In the genomic region with DNA sequence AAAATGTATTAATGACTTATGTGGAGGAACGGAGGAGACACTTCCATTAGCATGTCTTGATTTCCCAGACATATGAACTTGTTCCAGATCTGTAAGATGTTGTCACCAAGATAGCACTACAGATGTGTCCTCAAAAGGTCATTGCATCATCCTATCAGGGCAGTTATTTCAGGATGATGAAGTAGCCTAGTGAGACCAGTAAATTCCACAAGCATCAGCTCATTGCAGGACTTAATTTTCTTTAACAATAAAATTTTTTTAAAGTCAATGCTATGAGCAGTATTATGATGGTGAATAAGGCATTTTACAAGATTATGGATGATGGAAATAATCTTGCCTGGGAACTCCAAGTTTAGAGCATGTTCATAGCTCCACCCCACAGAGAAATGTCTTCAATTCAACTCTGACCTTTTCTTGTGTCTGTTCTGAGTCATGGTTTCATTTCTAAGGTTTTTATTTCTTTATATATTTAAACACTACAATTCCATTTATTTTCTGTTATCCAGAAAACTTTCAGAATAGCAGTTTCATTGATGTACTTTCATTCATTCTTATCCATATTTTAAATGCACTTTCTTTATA, we compare ENCODE assay signal across 30 cellular contexts.
DNase-seq lines count a peak whose midpoint lies in the region; ATAC-seq, FAIRE-seq and TF ChIP-seq lines count a peak whose summit lies in the region.
"Had no signal": no experiment of that assay in that cellular context is flagged by ENCODE, and none has a peak within 500 bp of the region (broad histone marks: within the 10 kb centered on the region; RNA-seq: fewer than 3 reads in every experiment).

No MANE protein-coding gene starts in this region.

- H3K4me1 ChIP-seq in GM23248 (ENCODE audit: insufficient read depth) (peaks cover 4% of the 10 kb centered on the region), K562 (replicated peaks in 1 of 2; ENCODE audit: control insufficient read depth in 2 of 2, insufficient read depth in 2 of 2, low read length in 2 of 2) (no peaks in the 10 kb centered on the region), skeletal muscle satellite cell (ENCODE audit: control insufficient read depth, insufficient read depth, low read length) (peaks cover 12% of the 10 kb centered on the region), Karpas-422 (ENCODE audit: low read length) (peaks cover 9% of the 10 kb centered on the region)
- H3K4me1 ChIP-seq: sigmoid colon had no signal

- no peak for TF ChIP-seq RAD21 in K562 (CRISPR knock-in tag; conservative IDR thresholded peaks at IDR 0.05 in 1 of 2, IDR thresholded peaks at IDR 0.05 in 1 of 2)

- in situ Hi-C loops in GM23248 (cut with MboI): no loop called here
- in situ Hi-C loops in K562 (cut with MboI): no loop called here

- H3K9me3 ChIP-seq in GM23248 (ENCODE audit: low read depth) (no peaks in the 10 kb centered on the region), K562 (replicated peaks; ENCODE audit: control insufficient read depth, insufficient read depth, low read depth, low read length) (no peaks in the 10 kb centered on the region), skeletal muscle satellite cell (replicated peaks; ENCODE audit: low read length) (no peaks in the 10 kb centered on the region), Karpas-422 (ENCODE audit: low read length) (peaks cover 4% of the 10 kb centered on the region; the same call in 1 of the 2 replicates)
- H3K9me3 ChIP-seq: mucosa of descending colon had no signal

- H3K4me3 ChIP-seq in GM23248 (no peak overlapping the region), K562 (no peak overlapping the region), foreskin fibroblast (ENCODE audit: low read depth in 1 of 2, low read length in 2 of 2) (no peak overlapping the region), skeletal muscle satellite cell (ENCODE audit: low read length) (no peak overlapping the region), Karpas-422 (ENCODE audit: low read length) (no peak overlapping the region)
- H3K4me3 ChIP-seq: mucosa of descending colon, sigmoid colon had no signal

- WGBS in GM23248 (ENCODE audit: low coverage in 1 of 2, low lambda C conversion rate in 2 of 2, missing lambda C conversion rate in 2 of 2), 2 experiments: 77 to 78% methylated on average over 1 of the region's 1 CpG
- 29% methylated on average over 1 of the region's 1 CpG for WGBS in K562 (ENCODE audit: insufficient coverage, low coverage, missing lambda C conversion rate)

- intact Hi-C loops in K562 (cut with micrococcal nuclease): no loop called here

- DNase-seq in GM23248 (peak; percentile 50), K562 (ENCODE audit: extremely low read depth in 1 of 4, low spot score in 3 of 4) (no peak), foreskin fibroblast (peak; percentile 14 to 78), DMS79 (lab: John Stamatoyannopoulos, UW) (no peak), Karpas-422 (no peak)
- DNase-seq: activated CD4-positive, alpha-beta T cell treated with anti-CD3 and anti-CD28 coated beads, Interleukin-2, amount 50 U/mL, for 1 hour; activated CD8-positive, alpha-beta memory T cell treated with anti-CD3 and anti-CD28 coated beads, Interleukin-2, amount 10 ng/mL, durations not matched to agents 7 days and 5 days; activated naive CD4-positive, alpha-beta T cell treated with anti-CD3 and anti-CD28 coated beads, Interleukin-2, amount 10 ng/mL, durations not matched to agents 7 days and 5 days; activated T-cell treated with anti-CD3 and anti-CD28 coated beads, Interleukin-2, amount 50 U/mL, for 72 hours; AML-193; anterior cingulate cortex; CD8-positive, alpha-beta T cell; H9; islet precursor cell; mucosa of descending colon; NCI-H1105 treated with DMSO at 0.1 percent for 48 hours; NCI-H2081 treated with DMSO at 0.1 percent for 48 hours; NCI-H345; NCI-H82; sigmoid colon; T-helper 9 cell had no signal

- no peak overlapping the region for H3K9ac ChIP-seq in GM23248
- H3K9ac ChIP-seq in K562 (ENCODE audit: insufficient read depth in 1 of 2, low read depth in 2 of 2, low read length in 2 of 2): no peak overlapping the region
- peak overlapping the region; percentile 48 for H3K9ac ChIP-seq in skeletal muscle satellite cell (ENCODE audit: low read depth, low read length)
- H3K9ac ChIP-seq in Karpas-422 (ENCODE audit: low read length): no peak overlapping the region

- POLR2A ChIA-PET in K562 (lab: Yijun Ruan, JAX): interaction anchor here (1.0 kb wide), 1 partner anchor 10 kb away, joined by 3 read pairs; no protein-coding TSS in a partner anchor

- H3K4me3 Mint-ChIP-seq in activated T-helper 17 cell treated with anti-CD3 and anti-CD28 coated beads, Interleukin-2, amount 50 U/mL, for 72 hours: no peak overlapping the region
- H3K4me3 Mint-ChIP-seq: activated CD8-positive, alpha-beta memory T cell treated with anti-CD3 and anti-CD28 coated beads, Interleukin-2, amount 10 ng/mL, durations not matched to agents 7 days and 5 days; activated naive CD4-positive, alpha-beta T cell treated with anti-CD3 and anti-CD28 coated beads, Interleukin-2, amount 10 ng/mL, durations not matched to agents 7 days and 5 days; activated T-cell treated with anti-CD3 and anti-CD28 coated beads, Interleukin-2, amount 50 U/mL, for 72 hours; CD8-positive, alpha-beta T cell; central memory CD8-positive, alpha-beta T cell; H9; type B pancreatic cell; WTC11 had no signal

- no peaks in the 10 kb centered on the region for H3K9me1 ChIP-seq in K562 (ENCODE audit: control insufficient read depth, insufficient read depth, low read length)

- no peak overlapping the region for H3K27ac Mint-ChIP-seq in activated T-helper 17 cell treated with anti-CD3 and anti-CD28 coated beads, Interleukin-2, amount 50 U/mL, for 72 hours
- H3K27ac Mint-ChIP-seq: activated CD8-positive, alpha-beta memory T cell treated with anti-CD3 and anti-CD28 coated beads, Interleukin-2, amount 10 ng/mL, durations not matched to agents 7 days and 5 days; activated naive CD4-positive, alpha-beta T cell treated with anti-CD3 and anti-CD28 coated beads, Interleukin-2, amount 10 ng/mL, durations not matched to agents 7 days and 5 days; activated T-cell treated with anti-CD3 and anti-CD28 coated beads, Interleukin-2, amount 50 U/mL, for 72 hours; CD8-positive, alpha-beta T cell; H9; type B pancreatic cell; WTC11 had no signal

- H3K27me3 ChIP-seq in GM23248 (replicated peaks; ENCODE audit: insufficient read depth): no peaks in the 10 kb centered on the region
- no peaks in the 10 kb centered on the region for H3K27me3 ChIP-seq in K562 (ENCODE audit: control insufficient read depth in 2 of 2, insufficient read depth in 2 of 2, low read length in 2 of 2)
- H3K27me3 ChIP-seq in skeletal muscle satellite cell (ENCODE audit: control insufficient read depth, insufficient read depth, low read length): no peaks in the 10 kb centered on the region
- H3K27me3 ChIP-seq in Karpas-422 (ENCODE audit: low read length): no peaks in the 10 kb centered on the region
- H3K27me3 ChIP-seq: sigmoid colon had no signal

- H4K20me1 ChIP-seq in GM23248 (ENCODE audit: insufficient read depth): no peaks in the 10 kb centered on the region
- no peaks in the 10 kb centered on the region for H4K20me1 ChIP-seq in K562 (replicated peaks; ENCODE audit: control insufficient read depth, insufficient read depth, low read length)
- no peaks in the 10 kb centered on the region for H4K20me1 ChIP-seq in Karpas-422 (ENCODE audit: insufficient read depth, low read depth, low read length)

- H3K36me3 ChIP-seq in GM23248 (ENCODE audit: low read depth) (no peaks in the 10 kb centered on the region), K562 (ENCODE audit: control insufficient read depth, insufficient read depth, low read length) (no peaks in the 10 kb centered on the region), skeletal muscle satellite cell (ENCODE audit: insufficient read depth, low read length) (no peaks in the 10 kb centered on the region), Karpas-422 (ENCODE audit: insufficient read depth, low read length) (no peaks in the 10 kb centered on the region; the same call in 1 of the 2 replicates)
- H3K36me3 ChIP-seq: sigmoid colon had no signal

- BruUV-seq in K562 (replicated peaks; lab: Mats Ljungman, UMichigan): no TSS peak

- no peak for TF ChIP-seq EP300 in K562 (IDR thresholded peaks at IDR 0.05; ENCODE audit: low read length)

- ATAC-seq in K562 (no peak), GM18519 (IDR thresholded peaks at IDR 0.05; ENCODE audit: low FRiP score, unreplicated experiment) (no peak)
- ATAC-seq in activated T-helper 17 cell treated with anti-CD3 and anti-CD28 coated beads, Interleukin-2, amount 50 U/mL, for 72 hours (replicated peaks): no peak
- ATAC-seq: activated CD8-positive, alpha-beta memory T cell treated with anti-CD3 and anti-CD28 coated beads, Interleukin-2, amount 10 ng/mL, durations not matched to agents 7 days and 5 days; activated T-cell treated with anti-CD3 and anti-CD28 coated beads, Interleukin-2, amount 50 U/mL, for 72 hours; CD8-positive, alpha-beta T cell; mucosa of descending colon; WTC11 had no signal

- no peaks in the 10 kb centered on the region for H3K36me3 Mint-ChIP-seq in activated T-helper 17 cell treated with anti-CD3 and anti-CD28 coated beads, Interleukin-2, amount 50 U/mL, for 72 hours (ENCODE audit: low read depth)
- H3K36me3 Mint-ChIP-seq: activated CD8-positive, alpha-beta memory T cell treated with anti-CD3 and anti-CD28 coated beads, Interleukin-2, amount 10 ng/mL, durations not matched to agents 7 days and 5 days; activated naive CD4-positive, alpha-beta T cell treated with anti-CD3 and anti-CD28 coated beads, Interleukin-2, amount 10 ng/mL, durations not matched to agents 7 days and 5 days; CD8-positive, alpha-beta T cell; type B pancreatic cell had no signal

- H3K9me2 ChIP-seq in GM23248 (ENCODE audit: insufficient read depth): no peaks in the 10 kb centered on the region
- no peaks in the 10 kb centered on the region for H3K9me2 ChIP-seq in Karpas-422 (replicated peaks; ENCODE audit: insufficient read depth, low read length)

- no peaks in the 10 kb centered on the region for H3F3A ChIP-seq in GM23248 (ENCODE audit: insufficient read depth)

- no peak for TF ChIP-seq POLR2A in K562 (conservative IDR thresholded peaks at IDR 0.05)

- no peak for TF ChIP-seq CTCF in K562 (IDR thresholded peaks at IDR 0.05 in 2 of 3, conservative IDR thresholded peaks at IDR 0.05 in 1 of 3; ENCODE audit: insufficient read depth in 2 of 3, low read depth in 1 of 3, low read length in 3 of 3)
- no peak for TF ChIP-seq CTCF in foreskin fibroblast (IDR thresholded peaks at IDR 0.05; ENCODE audit: low read depth, low read length)

- no peak overlapping the region for H3K27ac ChIP-seq in GM23248
- no peak overlapping the region for H3K27ac ChIP-seq in K562 (ENCODE audit: extremely low read depth, low read depth, low read length)
- no peak overlapping the region for H3K27ac ChIP-seq in Karpas-422 (ENCODE audit: low read length)
- H3K27ac ChIP-seq: HL-60, sigmoid colon had no signal

- FAIRE-seq in K562 (lab: Jason Lieb, UNC): no peak
- FAIRE-seq: frontal cortex, G401.6 had no signal

- H2AFZ ChIP-seq in GM23248 (no peak overlapping the region), K562 (ENCODE audit: low read depth, low read length) (no peak overlapping the region), Karpas-422 (ENCODE audit: low read length) (no peak overlapping the region)

- H3K79me2 ChIP-seq in GM23248 (ENCODE audit: insufficient read depth): no peaks in the 10 kb centered on the region
- H3K79me2 ChIP-seq in K562 (ENCODE audit: control insufficient read depth, insufficient read depth, low read length): no peaks in the 10 kb centered on the region
- H3K79me2 ChIP-seq in Karpas-422 (ENCODE audit: low read length): no peaks in the 10 kb centered on the region

- H3K27me3 Mint-ChIP-seq in activated T-helper 17 cell treated with anti-CD3 and anti-CD28 coated beads, Interleukin-2, amount 50 U/mL, for 72 hours: no peaks in the 10 kb centered on the region
- H3K27me3 Mint-ChIP-seq: activated CD8-positive, alpha-beta memory T cell treated with anti-CD3 and anti-CD28 coated beads, Interleukin-2, amount 10 ng/mL, durations not matched to agents 7 days and 5 days; activated naive CD4-positive, alpha-beta T cell treated with anti-CD3 and anti-CD28 coated beads, Interleukin-2, amount 10 ng/mL, durations not matched to agents 7 days and 5 days; central memory CD8-positive, alpha-beta T cell; type B pancreatic cell had no signal

- H3K9me3 Mint-ChIP-seq in activated T-helper 17 cell treated with anti-CD3 and anti-CD28 coated beads, Interleukin-2, amount 50 U/mL, for 72 hours: peaks cover 7% of the 10 kb centered on the region
- H3K9me3 Mint-ChIP-seq: activated naive CD4-positive, alpha-beta T cell treated with anti-CD3 and anti-CD28 coated beads, Interleukin-2, amount 10 ng/mL, durations not matched to agents 7 days and 5 days; activated T-cell treated with anti-CD3 and anti-CD28 coated beads, Interleukin-2, amount 50 U/mL, for 72 hours had no signal

- CTCF ChIA-PET in K562 (lab: Yijun Ruan, JAX; ENCODE audit: low intra/inter-chr PET ratio): no interaction called here

- no peaks in the 10 kb centered on the region for H3K4me1 Mint-ChIP-seq in activated T-helper 17 cell treated with anti-CD3 and anti-CD28 coated beads, Interleukin-2, amount 50 U/mL, for 72 hours
- H3K4me1 Mint-ChIP-seq: activated CD8-positive, alpha-beta memory T cell treated with anti-CD3 and anti-CD28 coated beads, Interleukin-2, amount 10 ng/mL, durations not matched to agents 7 days and 5 days; activated naive CD4-positive, alpha-beta T cell treated with anti-CD3 and anti-CD28 coated beads, Interleukin-2, amount 10 ng/mL, durations not matched to agents 7 days and 5 days; central memory CD8-positive, alpha-beta T cell; H9; WTC11 had no signal

- H3K4me2 ChIP-seq in GM23248 (ENCODE audit: unreplicated experiment): no peak overlapping the region
- H3K4me2 ChIP-seq in K562 (ENCODE audit: insufficient read depth, low read length): no peak overlapping the region
- H3K4me2 ChIP-seq in skeletal muscle satellite cell (ENCODE audit: low read length): peak overlapping the region; percentile 12
- H3K4me2 ChIP-seq in Karpas-422 (ENCODE audit: low read depth, low read length, poor library complexity, severe bottlenecking): no peak overlapping the region

Comparison
In these comparisons a context has a peak if more than half of its experiments do, and no peak if none do; other contexts are left out.
1. DNase-seq: peak in GM23248 (single experiment) and foreskin fibroblast (2 of 2); none in K562 (0 of 4), DMS79 (single experiment) and Karpas-422 (single experiment).